Comparison of ENCODE assay signal across 13 cellular contexts in genomic region chr19:18985257-18985656, GRCh38. TPM values are rescaled to one million over a fixed set of nuclear protein-coding genes. Genes with fewer than 3 reads are reported as not detected.
DNase-seq lines count a peak whose midpoint lies in the region; ATAC-seq and TF ChIP-seq lines count a peak whose summit lies in the region.
"Had no signal": no experiment of that assay in that cellular context is flagged by ENCODE, and none has a peak within 500 bp of the region (broad histone marks: within the 10 kb centered on the region; RNA-seq: fewer than 3 reads in every experiment).

No MANE protein-coding gene starts in this region.

- peaks cover 9% of the 10 kb centered on the region for H3K27me3 Mint-ChIP-seq in nephron (ENCODE audit: low read depth)
- peaks cover 42% of the 10 kb centered on the region for H3K27me3 Mint-ChIP-seq in activated T-cell treated with anti-CD3 and anti-CD28 coated beads, Interleukin-2, amount 50 U/mL, for 24 hours

- peak overlapping the region in 2 of 3 experiments; percentile 49 to 56 for H3K27ac Mint-ChIP-seq in nephron
- no peak overlapping the region for H3K27ac Mint-ChIP-seq in activated T-cell treated with anti-CD3 and anti-CD28 coated beads, Interleukin-2, amount 50 U/mL, for 24 hours
- H3K27ac Mint-ChIP-seq: endodermal cell had no signal

- H3K4me1 Mint-ChIP-seq in nephron: peaks cover 10% of the 10 kb centered on the region
- H3K4me1 Mint-ChIP-seq in activated T-cell treated with anti-CD3 and anti-CD28 coated beads, Interleukin-2, amount 50 U/mL, for 24 hours (ENCODE audit: low read depth): no peaks in the 10 kb centered on the region

- no peaks in the 10 kb centered on the region for H3K79me2 ChIP-seq in OCI-LY7 (ENCODE audit: insufficient read depth, low read depth, low read length)

- H3K9me3 ChIP-seq in BLaER1 (no peaks in the 10 kb centered on the region), OCI-LY7 (ENCODE audit: low read length) (no peaks in the 10 kb centered on the region)
- H3K9me3 ChIP-seq: mucosa of descending colon, transverse colon had no signal

- 0 out of 2 replicates have a peak overlapping the region, but pooled peaks have one; percentile 33 for H2AFZ ChIP-seq in OCI-LY7 (ENCODE audit: low read length)

- H3K4me3 Mint-ChIP-seq in nephron: no peak overlapping the region
- no peak overlapping the region for H3K4me3 Mint-ChIP-seq in activated T-cell treated with anti-CD3 and anti-CD28 coated beads, Interleukin-2, amount 50 U/mL, for 24 hours
- H3K4me3 Mint-ChIP-seq: endodermal cell had no signal

- POLR2A ChIA-PET in OCI-LY7 (lab: Charles Lee) (interaction anchor here (0.7 kb wide), 1 partner anchor 135 kb away, joined by 3 read pairs; no protein-coding TSS in a partner anchor), GM10248 (lab: Yijun Ruan, JAX) (no interaction called here)

- no TSS peak for BruUV-seq in OCI-LY7 (replicated peaks; lab: Mats Ljungman, UMichigan)

- H3K9me2 ChIP-seq in OCI-LY7 (ENCODE audit: insufficient read depth, low read length): no peaks in the 10 kb centered on the region

- H3K27ac ChIP-seq in BLaER1 (peak overlapping the region; percentile 74), OCI-LY7 (ENCODE audit: low read depth, low read length, poor library complexity, severe bottlenecking) (no peak overlapping the region)
- H3K27ac ChIP-seq: WERI-Rb-1 had no signal

- CTCF ChIA-PET in OCI-LY7 (lab: Charles Lee; ENCODE audit: unreplicated experiment) (no interaction called here), GM10248 (lab: Yijun Ruan, JAX) (no interaction called here)

- intact Hi-C loops in OCI-LY7 (cut with micrococcal nuclease; ENCODE audit: unreplicated experiment): loop anchor here (5.0 kb wide), 1 partner anchor 43 kb away; the partner anchor contains the start of gene HOMER3

- no peaks in the 10 kb centered on the region for H3K27me3 ChIP-seq in BLaER1

- H3K36me3 Mint-ChIP-seq in nephron (ENCODE audit: low read depth): no peaks in the 10 kb centered on the region
- no peaks in the 10 kb centered on the region for H3K36me3 Mint-ChIP-seq in activated T-cell treated with anti-CD3 and anti-CD28 coated beads, Interleukin-2, amount 50 U/mL, for 24 hours (ENCODE audit: low read depth)

- H3K9ac ChIP-seq in BLaER1: peak overlapping the region; percentile 42; the same call in 1 of the 2 replicates

- peak overlapping the region; percentile 66 for H3K4me2 ChIP-seq in BLaER1
- H3K4me2 ChIP-seq in OCI-LY7 (ENCODE audit: low read length): no peak overlapping the region

- DNase-seq in OCI-LY7 (ENCODE audit: low spot score): no peak
- no peak for DNase-seq in HuH-7 (ENCODE audit: low spot score)
- no peak for DNase-seq in GM10248 (ENCODE audit: extremely low spot score)
- DNase-seq in activated T-cell treated with anti-CD3 and anti-CD28 coated beads, Interleukin-2, amount 50 U/mL, for 24 hours: no peak
- DNase-seq in effector CD8-positive, alpha-beta T cell (lab: John Stamatoyannopoulos, UW): no peak
- DNase-seq: endodermal cell, mucosa of descending colon, NCI-H345, transverse colon, WERI-Rb-1 had no signal

- no peak for TF ChIP-seq CTCF in OCI-LY7 (conservative IDR thresholded peaks at IDR 0.05; ENCODE audit: low read length)
- no peak for TF ChIP-seq CTCF in nephron (IDR thresholded peaks at IDR 0.05; ENCODE audit: unreplicated experiment in 3 of 3)
- no peak for TF ChIP-seq CTCF in GM10248 (IDR thresholded peaks at IDR 0.05; ENCODE audit: control extremely low read depth, extremely low read depth, low read depth, missing control alignments)

- peak; percentile 23 for ATAC-seq in esophagus mucosa
- ATAC-seq: mucosa of descending colon had no signal

- H3K36me3 ChIP-seq in BLaER1: peaks cover 4% of the 10 kb centered on the region
- no peaks in the 10 kb centered on the region for H3K36me3 ChIP-seq in OCI-LY7 (ENCODE audit: insufficient read depth, low read length)
- H3K36me3 ChIP-seq: transverse colon, WERI-Rb-1 had no signal

- H3K4me3 ChIP-seq in BLaER1 (no peak overlapping the region), OCI-LY7 (ENCODE audit: low read depth, low read length, poor library complexity, severe bottlenecking) (no peak overlapping the region)
- H3K4me3 ChIP-seq: mucosa of descending colon, transverse colon had no signal

- H3K4me1 ChIP-seq in BLaER1 (peaks cover 28% of the 10 kb centered on the region), OCI-LY7 (ENCODE audit: insufficient read depth, low read length, poor library complexity, severe bottlenecking) (no peaks in the 10 kb centered on the region)
- H3K4me1 ChIP-seq: transverse colon had no signal

- no peaks in the 10 kb centered on the region for H3K9me3 Mint-ChIP-seq in nephron
- H3K9me3 Mint-ChIP-seq in activated T-cell treated with anti-CD3 and anti-CD28 coated beads, Interleukin-2, amount 50 U/mL, for 24 hours: no peaks in the 10 kb centered on the region
- H3K9me3 Mint-ChIP-seq: endodermal cell had no signal

- H4K20me1 ChIP-seq in BLaER1 (no peaks in the 10 kb centered on the region), OCI-LY7 (ENCODE audit: insufficient read depth, low read length) (no peaks in the 10 kb centered on the region)

RNA-seq across cellular contexts. Expression of gene HOMER3, which starts 44.2 kb away (rescaled TPM):
- 8.6 and 16.1 TPM in 2 replicates for total RNA-seq in OCI-LY7 (2014; rRNA removed; shearing (Covaris generic))
- total RNA-seq in OCI-LY7 (2022) (14.8 and 15.5 TPM in 2 replicates), esophagus mucosa (14.1 TPM)

RNA-seq across cellular contexts. Expression of gene SUGP2, which starts 48.1 kb away (rescaled TPM):
- total RNA-seq in OCI-LY7 (2014; rRNA removed; shearing (Covaris generic)): 111 and 113 TPM in 2 replicates
- total RNA-seq in OCI-LY7 (2022): 229 and 288 TPM in 2 replicates
- 26.1 TPM for total RNA-seq in esophagus mucosa

RNA-seq across cellular contexts. Expression of gene ARMC6, which starts 48.1 kb away (rescaled TPM):
- 72.4 and 104 TPM in 2 replicates for total RNA-seq in OCI-LY7 (2014; rRNA removed; shearing (Covaris generic))
- total RNA-seq in OCI-LY7 (2022) (53.3 and 63.9 TPM in 2 replicates), esophagus mucosa (19.8 TPM)
